In the genomic region with DNA sequence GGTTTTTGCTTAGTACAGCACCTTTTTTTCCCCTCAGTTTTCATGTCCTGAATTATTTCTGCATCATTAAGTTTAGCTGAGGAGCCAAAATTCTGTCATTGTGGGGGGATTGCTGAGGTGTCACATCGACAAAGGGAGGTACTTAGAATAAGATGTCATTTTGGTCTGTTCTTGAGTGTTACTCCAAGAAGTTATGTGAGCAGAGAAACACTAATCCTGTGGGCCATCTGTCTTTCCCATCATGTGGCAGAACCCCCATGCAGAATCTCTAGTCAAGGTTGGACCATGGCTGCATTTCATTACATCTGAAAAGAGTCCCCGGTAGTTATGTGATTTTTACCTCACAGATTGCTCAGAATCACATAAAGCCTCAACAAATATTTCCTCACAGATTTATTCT, we compare ENCODE assay signal across 20 cellular contexts.
"Had no signal": no experiment of that assay in that cellular context is flagged by ENCODE, and none has a peak within 500 bp of the region (broad histone marks: within the 10 kb centered on the region; RNA-seq: fewer than 3 reads in every experiment).

No MANE protein-coding gene starts in this region.

- H3K27me3 Mint-ChIP-seq: naive B cell; stimulated activated naive B cell treated with anti-CD40 and anti-IgM and Interleukin-4, amounts not matched to agents 10 μg/mL and 1 μg/mL and 100 μg/mL, for 72 hours; stimulated activated naive CD8-positive, alpha-beta T cell treated with anti-CD3 and anti-CD28 coated beads, Interleukin-15, amount 100 ng/mL, for 72 hours had no signal

- DNase-seq: effector CD4-positive, alpha-beta T cell; foreskin melanocyte; head of caudate nucleus; kidney; left cardiac atrium; mesendoderm; naive B cell; nephron progenitor cell; posterior cingulate gyrus; sigmoid colon; stimulated activated CD4-positive, alpha-beta T cell treated with anti-CD3 and anti-CD28 coated beads, Interleukin-2, amount 100 ng/mL, for 24 hours; stimulated activated CD4-positive, alpha-beta T cell treated with anti-CD3 and anti-CD28 coated beads, Interleukin-4, amount 100 ng/mL, for 4 hours; stimulated activated naive B cell treated with anti-CD40 and anti-IgM and Interleukin-4, amounts not matched to agents 10 μg/mL and 1 μg/mL and 100 μg/mL, for 72 hours; stimulated activated naive CD8-positive, alpha-beta T cell treated with anti-CD3 and anti-CD28 coated beads, Interleukin-15, amount 100 ng/mL, for 72 hours; testis; transverse colon had no signal

- H2AFZ ChIP-seq: hepatocyte had no signal

- H3K4me2 ChIP-seq: hepatocyte had no signal

- H3K79me2 ChIP-seq: hepatocyte had no signal

- H3K9me3 ChIP-seq: neutrophil, sigmoid colon, testis, transverse colon had no signal

- H3K4me3 Mint-ChIP-seq: nephron progenitor cell; stimulated activated naive B cell treated with anti-CD40 and anti-IgM and Interleukin-4, amounts not matched to agents 10 μg/mL and 1 μg/mL and 100 μg/mL, for 72 hours; stimulated activated naive CD8-positive, alpha-beta T cell treated with anti-CD3 and anti-CD28 coated beads, Interleukin-15, amount 100 ng/mL, for 72 hours had no signal

- H3K4me1 ChIP-seq: testis had no signal

- H3K36me3 ChIP-seq: neutrophil, sigmoid colon, transverse colon had no signal

- H3K27me3 ChIP-seq: hepatocyte, neutrophil, sigmoid colon, testis, transverse colon had no signal

- ATAC-seq: left cardiac atrium; stimulated activated naive B cell treated with anti-CD40 and anti-IgM and Interleukin-4, amounts not matched to agents 10 μg/mL and 1 μg/mL and 100 μg/mL, for 72 hours; stimulated activated naive CD8-positive, alpha-beta T cell treated with anti-CD3 and anti-CD28 coated beads, Interleukin-15, amount 100 ng/mL, for 72 hours had no signal

- H3K4me3 ChIP-seq: coronary artery, hepatocyte, sigmoid colon, skin epidermis, testis, transverse colon had no signal

- H3K27ac Mint-ChIP-seq: naive B cell; stimulated activated naive B cell treated with anti-CD40 and anti-IgM and Interleukin-4, amounts not matched to agents 10 μg/mL and 1 μg/mL and 100 μg/mL, for 72 hours; stimulated activated naive CD8-positive, alpha-beta T cell treated with anti-CD3 and anti-CD28 coated beads, Interleukin-15, amount 100 ng/mL, for 72 hours had no signal

- H3K9me3 Mint-ChIP-seq: naive B cell; stimulated activated naive B cell treated with anti-CD40 and anti-IgM and Interleukin-4, amounts not matched to agents 10 μg/mL and 1 μg/mL and 100 μg/mL, for 72 hours; stimulated activated naive CD8-positive, alpha-beta T cell treated with anti-CD3 and anti-CD28 coated beads, Interleukin-15, amount 100 ng/mL, for 72 hours had no signal

- H3K27ac ChIP-seq: coronary artery, hepatocyte, neutrophil, sigmoid colon, skin epidermis, testis, transverse colon had no signal

- H3K36me3 Mint-ChIP-seq: naive B cell had no signal
